In the genomic region with DNA sequence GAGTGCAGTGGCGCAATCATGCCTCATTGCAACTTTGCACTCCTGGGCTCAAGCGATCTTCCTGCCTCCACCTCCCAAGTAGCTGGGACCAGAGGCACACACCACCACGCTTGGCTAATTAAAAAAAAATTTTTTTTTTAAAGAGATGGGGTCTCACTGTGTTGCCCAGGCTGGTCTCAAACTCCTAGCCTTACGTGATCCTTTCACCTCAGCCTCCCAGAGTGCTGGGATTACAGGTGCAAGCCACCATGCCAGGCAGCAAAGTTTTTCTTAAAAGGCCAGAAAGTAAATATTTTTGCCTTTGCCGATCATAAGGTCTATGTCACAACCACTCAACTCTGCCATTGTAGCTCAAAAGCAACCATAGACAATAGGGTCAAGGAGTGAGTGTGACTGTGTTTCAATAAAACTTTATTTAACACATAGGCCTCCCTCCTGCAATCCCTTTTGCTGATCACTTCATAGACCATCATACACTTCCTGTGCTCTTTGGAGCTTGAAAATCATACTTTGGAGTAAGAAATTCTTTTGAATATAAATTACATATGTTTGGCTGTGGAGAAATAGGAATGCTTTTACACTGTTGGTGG, we compare ENCODE assay signal across 13 cellular contexts. TPM values are rescaled to one million over a fixed set of nuclear protein-coding genes. Genes with fewer than 3 reads are reported as not detected.
DNase-seq lines count a peak whose midpoint lies in the region; ATAC-seq and TF ChIP-seq lines count a peak whose summit lies in the region.
"Had no signal": no experiment of that assay in that cellular context is flagged by ENCODE, and none has a peak within 500 bp of the region (broad histone marks: within the 10 kb centered on the region; RNA-seq: fewer than 3 reads in every experiment).

No MANE protein-coding gene starts in this region.

- CTCF ChIA-PET in HCT116 (lab: Charles Lee) = no interaction called here
- CTCF ChIA-PET in naive thymus-derived CD4-positive, alpha-beta T cell (lab: Charles Lee) = interaction anchor here (0.6 to 1.1 kb wide), 4 partner anchors 21 to 49 kb away, joined by 3 to 7 read pairs (median 4); no protein-coding TSS in a partner anchor

- no peak overlapping the region for H3K9ac ChIP-seq in HCT116 (ENCODE audit: low read length)

- H3K79me2 ChIP-seq in HCT116 (ENCODE audit: insufficient read depth, low read length) = peaks cover 16% of the 10 kb centered on the region; the same call in 1 of the 2 replicates

- H4K20me1 ChIP-seq in HCT116 (ENCODE audit: insufficient read depth) = no peaks in the 10 kb centered on the region

- no peak overlapping the region for H3K27ac ChIP-seq in HCT116 (ENCODE audit: low read depth, low read length)
- peak overlapping the region; percentile 57 for H3K27ac ChIP-seq in naive thymus-derived CD4-positive, alpha-beta T cell (ENCODE audit: low read depth, low read length)
- H3K27ac ChIP-seq: SJSA1 had no signal

- H3K4me3 ChIP-seq in HCT116 (replicated peaks in 1 of 2; ENCODE audit: low read depth in 1 of 2, low read length in 2 of 2) = no peak overlapping the region
- no peak overlapping the region for H3K4me3 ChIP-seq in naive thymus-derived CD4-positive, alpha-beta T cell (ENCODE audit: low read length)
- H3K4me3 ChIP-seq: SJSA1 had no signal

- no peak overlapping the region for H3K4me3 Mint-ChIP-seq in activated naive CD4-positive, alpha-beta T cell treated with anti-CD3 and anti-CD28 coated beads, Interleukin-2, amount 50 U/mL, for 24 hours
- H3K4me3 Mint-ChIP-seq in activated T-helper 17 cell treated with anti-CD3 and anti-CD28 coated beads, Interleukin-2, amount 50 U/mL, for 72 hours = no peak overlapping the region
- peak overlapping the region in 3 of 10 donors; percentile 16 to 57 (median 42) for H3K4me3 Mint-ChIP-seq in naive thymus-derived CD4-positive, alpha-beta T cell

- no TSS peak for BruUV-seq in HCT116 (replicated peaks; lab: Mats Ljungman, UMichigan)

- POLR2A ChIA-PET in HCT116 (lab: Charles Lee) = no interaction called here
- POLR2A ChIA-PET in naive thymus-derived CD4-positive, alpha-beta T cell (lab: Charles Lee) = interaction anchor here (0.6 to 12.9 kb wide), 3 partner anchors 11 to 48 kb away, joined by 4 to 214 read pairs (median 5); partner anchors contain the start of gene PITPNC1

- peak overlapping the region; percentile 98 for H3K27ac Mint-ChIP-seq in activated naive CD4-positive, alpha-beta T cell treated with anti-CD3 and anti-CD28 coated beads, Interleukin-2, amount 50 U/mL, for 24 hours
- H3K27ac Mint-ChIP-seq in activated T-helper 17 cell treated with anti-CD3 and anti-CD28 coated beads, Interleukin-2, amount 50 U/mL, for 72 hours = peak overlapping the region; percentile 81
- H3K27ac Mint-ChIP-seq in naive thymus-derived CD4-positive, alpha-beta T cell = peak overlapping the region in 8 of 9 donors; percentile 79 to 99 (median 96)

- H3K27me3 Mint-ChIP-seq in activated naive CD4-positive, alpha-beta T cell treated with anti-CD3 and anti-CD28 coated beads, Interleukin-2, amount 50 U/mL, for 24 hours = no peaks in the 10 kb centered on the region
- H3K27me3 Mint-ChIP-seq in activated T-helper 17 cell treated with anti-CD3 and anti-CD28 coated beads, Interleukin-2, amount 50 U/mL, for 72 hours = no peaks in the 10 kb centered on the region
- H3K27me3 Mint-ChIP-seq in naive thymus-derived CD4-positive, alpha-beta T cell = no peaks in the 10 kb centered on the region

- no peaks in the 10 kb centered on the region for H3K9me3 ChIP-seq in HCT116 (ENCODE audit: control insufficient read depth in 1 of 2, insufficient read depth in 1 of 2, low read depth in 1 of 2, low read length in 2 of 2)
- H3K9me3 ChIP-seq in naive thymus-derived CD4-positive, alpha-beta T cell (ENCODE audit: control insufficient read depth in 2 of 3, low read length in 3 of 3) = no peaks in the 10 kb centered on the region
- H3K9me3 ChIP-seq: SJSA1 had no signal

- H3K4me1 ChIP-seq in HCT116 (ENCODE audit: control insufficient read depth in 1 of 2, insufficient read depth in 2 of 2, low read length in 2 of 2) = peaks cover 47 to 86% of the 10 kb centered on the region in 2 experiments
- peaks cover 49 to 56% of the 10 kb centered on the region in 2 donors for H3K4me1 ChIP-seq in naive thymus-derived CD4-positive, alpha-beta T cell (ENCODE audit: control insufficient read depth in 2 of 2, insufficient read depth in 2 of 2, low read length in 2 of 2)

- no peaks in the 10 kb centered on the region for H3K27me3 ChIP-seq in HCT116 (ENCODE audit: insufficient read depth, low read length)
- no peaks in the 10 kb centered on the region for H3K27me3 ChIP-seq in naive thymus-derived CD4-positive, alpha-beta T cell (ENCODE audit: control insufficient read depth in 2 of 2, insufficient read depth in 2 of 2, low read length in 2 of 2)
- H3K27me3 ChIP-seq: SJSA1 had no signal

- no peak for TF ChIP-seq CTCF in HCT116 (IDR thresholded peaks at IDR 0.05 in 2 of 3, conservative IDR thresholded peaks at IDR 0.05 in 1 of 3; ENCODE audit: borderline replicate concordance in 1 of 3, insufficient read depth in 1 of 3, low read depth in 2 of 3, low read length in 2 of 3)

- H2AFZ ChIP-seq in HCT116 (ENCODE audit: low read depth, low read length, poor library complexity, severe bottlenecking) = no peak overlapping the region

- no peak for DNase-seq in activated naive CD4-positive, alpha-beta T cell treated with Interleukin-2 at 50 U/mL for 16 hours
- DNase-seq in HCT116 (ENCODE audit: low read depth, low spot score) (no peak), NCI-H526 treated with DMSO at 0.1 percent for 48 hours (lab: John Stamatoyannopoulos, UW) (no peak), A172 (ENCODE audit: low spot score) (no peak), NCI-H146 (lab: John Stamatoyannopoulos, UW) (no peak)
- DNase-seq in naive thymus-derived CD4-positive, alpha-beta T cell = no peak
- DNase-seq: ACHN, NCI-H1048, NCI-H2227 treated with DMSO at 0.1 percent for 48 hours, NCI-H526 had no signal

- RAD21 ChIA-PET in HCT116 (lab: Charles Lee; ENCODE audit: low non-redundant PET in 1 of 2, low total read pairs in 2 of 2, uncharacterized antibody in 2 of 2, unreplicated experiment in 2 of 2) = interaction anchor here in 1 of 2 experiments (1.1 kb wide), 1 partner anchor 49 kb away, joined by 4 read pairs; no protein-coding TSS in a partner anchor

- H3K9me3 Mint-ChIP-seq in activated naive CD4-positive, alpha-beta T cell treated with anti-CD3 and anti-CD28 coated beads, Interleukin-2, amount 50 U/mL, for 24 hours = no peaks in the 10 kb centered on the region
- no peaks in the 10 kb centered on the region for H3K9me3 Mint-ChIP-seq in activated T-helper 17 cell treated with anti-CD3 and anti-CD28 coated beads, Interleukin-2, amount 50 U/mL, for 72 hours
- H3K9me3 Mint-ChIP-seq in naive thymus-derived CD4-positive, alpha-beta T cell = peaks cover 0 to 4% (median 0%) of the 10 kb centered on the region in 11 donors

- peaks cover 11% of the 10 kb centered on the region for H3K36me3 Mint-ChIP-seq in activated naive CD4-positive, alpha-beta T cell treated with anti-CD3 and anti-CD28 coated beads, Interleukin-2, amount 50 U/mL, for 24 hours
- peaks cover 5% of the 10 kb centered on the region for H3K36me3 Mint-ChIP-seq in activated T-helper 17 cell treated with anti-CD3 and anti-CD28 coated beads, Interleukin-2, amount 50 U/mL, for 72 hours (ENCODE audit: low read depth)
- peaks cover 0 to 24% (median 16%) of the 10 kb centered on the region in 5 donors for H3K36me3 Mint-ChIP-seq in naive thymus-derived CD4-positive, alpha-beta T cell

- H3K4me1 Mint-ChIP-seq in activated naive CD4-positive, alpha-beta T cell treated with anti-CD3 and anti-CD28 coated beads, Interleukin-2, amount 50 U/mL, for 24 hours = peaks cover 80% of the 10 kb centered on the region
- peaks cover 28% of the 10 kb centered on the region for H3K4me1 Mint-ChIP-seq in activated T-helper 17 cell treated with anti-CD3 and anti-CD28 coated beads, Interleukin-2, amount 50 U/mL, for 72 hours
- H3K4me1 Mint-ChIP-seq in naive thymus-derived CD4-positive, alpha-beta T cell = peaks cover 41 to 96% (median 81%) of the 10 kb centered on the region in 7 donors

- intact Hi-C loops in HCT116 (cut with micrococcal nuclease) = no loop called here
- intact Hi-C loops in naive thymus-derived CD4-positive, alpha-beta T cell (cut with micrococcal nuclease) = loop anchor here in 1 of 2 donors (1.0 kb wide), 1 partner anchor 9 kb away; no protein-coding TSS in a partner anchor

- no peak for TF ChIP-seq RAD21 in HCT116 (IDR thresholded peaks at IDR 0.05; ENCODE audit: low read depth)

- no peak for ATAC-seq in HCT116
- ATAC-seq in activated T-helper 17 cell treated with anti-CD3 and anti-CD28 coated beads, Interleukin-2, amount 50 U/mL, for 72 hours (replicated peaks) = no peak
- ATAC-seq in naive thymus-derived CD4-positive, alpha-beta T cell = no peak

- no peak for TF ChIP-seq POLR2A in HCT116 (IDR thresholded peaks at IDR 0.05; ENCODE audit: borderline replicate concordance, extremely low read depth, insufficient read depth, insufficient read length)

- no peaks in the 10 kb centered on the region for H3K36me3 ChIP-seq in HCT116 (ENCODE audit: control insufficient read depth in 1 of 2, insufficient read depth in 2 of 2, low read length in 2 of 2)
- no peaks in the 10 kb centered on the region for H3K36me3 ChIP-seq in naive thymus-derived CD4-positive, alpha-beta T cell (ENCODE audit: control insufficient read depth in 2 of 3, insufficient read depth in 3 of 3, low read length in 3 of 3)
- H3K36me3 ChIP-seq: SJSA1 had no signal

- H3K4me2 ChIP-seq in HCT116 (ENCODE audit: low read length) = no peak overlapping the region

- no peaks in the 10 kb centered on the region for H3K9me2 ChIP-seq in HCT116 (ENCODE audit: insufficient read depth)

TF ChIP-seq in HCT116, 20 proteins besides CTCF, POLR2A, EP300 and RAD21:
- TF ChIP-seq SP1 (IDR thresholded peaks at IDR 0.05; ENCODE audit: low read depth) (no peak), CEBPB (IDR thresholded peaks at IDR 0.05; ENCODE audit: low read depth) (peak; percentile 8; the same call in 1 of the 2 replicates), YY1 (IDR thresholded peaks at IDR 0.05; ENCODE audit: extremely low read depth, insufficient replicate concordance, low read depth, low read length) (no peak)

RNA-seq across cellular contexts. Expression of gene PITPNC1, which starts 48.6 kb away (rescaled TPM):
- 41.9 TPM for total RNA-seq in HCT116 (2021; ENCODE audit: unreplicated experiment)
- 41.1 and 57.8 TPM in 2 replicates for polyA plus RNA-seq in HCT116 (2012)
- total RNA-seq in activated T-helper 17 cell treated with anti-CD3 and anti-CD28 coated beads, Interleukin-2, amount 50 U/mL, for 72 hours = 10 to 100 TPM; 43.0 to 45.4 TPM
- total RNA-seq in naive thymus-derived CD4-positive, alpha-beta T cell = 100 to 1,000 TPM in 2 of 5 experiments, 10 to 100 TPM in 3; 53.1 to 108 (median 99.6) TPM
- 100 to 1,000 TPM; 117 to 148 TPM for polyA plus RNA-seq in naive thymus-derived CD4-positive, alpha-beta T cell
- 2.0 and 2.7 TPM in 2 replicates for total RNA-seq in A172 (2014; rRNA removed; shearing (Covaris generic))

RNA-seq across cellular contexts. Expression of gene PSMD12, which starts 59.3 kb away (rescaled TPM):
- total RNA-seq in HCT116 (2021; ENCODE audit: unreplicated experiment) = 115 TPM
- polyA plus RNA-seq in HCT116 (2012) = 54.1 and 55.3 TPM in 2 replicates
- 100 to 1,000 TPM in 1 of 2 donors, 10 to 100 TPM in 1; 83.0 to 112 TPM for total RNA-seq in activated T-helper 17 cell treated with anti-CD3 and anti-CD28 coated beads, Interleukin-2, amount 50 U/mL, for 72 hours
- total RNA-seq in naive thymus-derived CD4-positive, alpha-beta T cell = 10 to 100 TPM; 35.8 to 54.4 (median 40.5) TPM
- polyA plus RNA-seq in naive thymus-derived CD4-positive, alpha-beta T cell = 10 to 100 TPM; 30.4 to 37.1 TPM
- total RNA-seq in A172 (2014; rRNA removed; shearing (Covaris generic)) = 58.1 and 59.4 TPM in 2 replicates

Comparison
In these comparisons a context has a peak if more than half of its experiments do, and no peak if none do; other contexts are left out.
1. RNA of gene PITPNC1, which starts 48.6 kb away (total RNA-seq): 53.1 to 108 TPM in naive thymus-derived CD4-positive, alpha-beta T cell, 43.0 to 45.4 TPM in activated T-helper 17 cell treated with anti-CD3 and anti-CD28 coated beads, Interleukin-2, amount 50 U/mL, for 72 hours and 41.9 TPM in HCT116 (single experiment); 2.0 to 2.7 TPM in A172; every median in the first group is over 10 times any median in the second.
2. Peak in every context shown above with its lines, with median percentiles within 50 percentile points of each other: H3K27ac Mint-ChIP-seq.